1 cellular context compared by ENCODE assay signal in genomic region chr6:42898891-42899361, GRCh38.
TF ChIP-seq lines count a peak whose summit lies in the region.

No MANE protein-coding gene starts in this region.

TF ChIP-seq in HepG2, 621 proteins besides CTCF, POLR2A, EP300 and RAD21:
- peak; percentile 88 for TF ChIP-seq STAG1 (CRISPR knock-in tag; IDR thresholded peaks at IDR 0.05)
- TF ChIP-seq MIXL1 (CRISPR knock-in tag; IDR thresholded peaks at IDR 0.05) = peak; percentile 22; the same call in 1 of the 2 replicates
- peak; percentile 29; the same call in 1 of the 2 replicates for TF ChIP-seq THAP11 (CRISPR knock-in tag; IDR thresholded peaks at IDR 0.05)
- peak; percentile 73 for TF ChIP-seq SMC3 (IDR thresholded peaks at IDR 0.05; ENCODE audit: low read length)
- TF ChIP-seq HMGXB4 (CRISPR knock-in tag; IDR thresholded peaks at IDR 0.05; ENCODE audit: borderline replicate concordance in 1 of 2, low read depth in 1 of 2) = peak in 1 of 2 experiments; percentile 52; a peak in 1 of 4 replicates
- no peak for TF ChIP-seq ZNF780A (CRISPR knock-in tag; IDR thresholded peaks at IDR 0.05)
- TF ChIP-seq GPN1 (CRISPR knock-in tag; IDR thresholded peaks at IDR 0.05; ENCODE audit: borderline replicate concordance) = no peak
- TF ChIP-seq SIX1 (CRISPR knock-in tag; IDR thresholded peaks at IDR 0.05; ENCODE audit: borderline replicate concordance) = peak; percentile 55; the same call in 1 of the 2 replicates
- no peak for TF ChIP-seq DPF2 (CRISPR knock-in tag; IDR thresholded peaks at IDR 0.05; ENCODE audit: borderline replicate concordance, low read depth)
- TF ChIP-seq ZNF7 (CRISPR knock-in tag; IDR thresholded peaks at IDR 0.05) = no peak
- peak; percentile 40 for TF ChIP-seq TEAD3 (CRISPR knock-in tag; optimal IDR thresholded peaks at IDR 0.05; ENCODE audit: borderline replicate concordance)
- TF ChIP-seq ZNF652 (CRISPR knock-in tag; IDR thresholded peaks at IDR 0.05; ENCODE audit: borderline replicate concordance, low read depth) = 0 out of 2 replicates have a peak, but pooled peaks have one; percentile 18
- 0 out of 2 replicates have a peak, but pooled peaks have one; percentile 13 for TF ChIP-seq ARID5B (CRISPR knock-in tag; IDR thresholded peaks at IDR 0.05)
- TF ChIP-seq SAP130 (CRISPR knock-in tag; IDR thresholded peaks at IDR 0.05; ENCODE audit: low read depth) = 0 out of 2 replicates have a peak, but pooled peaks have one; percentile 14
- TF ChIP-seq REXO4 (CRISPR knock-in tag; IDR thresholded peaks at IDR 0.05; ENCODE audit: borderline replicate concordance) = no peak
- 0 out of 2 replicates have a peak, but pooled peaks have one; percentile 24 for TF ChIP-seq DMAP1 (CRISPR knock-in tag; IDR thresholded peaks at IDR 0.05)
- TF ChIP-seq NR3C1 (CRISPR knock-in tag; IDR thresholded peaks at IDR 0.05) = no peak
- 0 out of 2 replicates have a peak, but pooled peaks have one; percentile 16 for TF ChIP-seq SOX5 (CRISPR knock-in tag; IDR thresholded peaks at IDR 0.05; ENCODE audit: borderline replicate concordance)
- TF ChIP-seq ISL2 (CRISPR knock-in tag; IDR thresholded peaks at IDR 0.05) = no peak
- no peak for TF ChIP-seq ZNF256 (CRISPR knock-in tag; conservative IDR thresholded peaks at IDR 0.05)
